ENCODE assay signal across 1 cellular context in the genomic region with DNA sequence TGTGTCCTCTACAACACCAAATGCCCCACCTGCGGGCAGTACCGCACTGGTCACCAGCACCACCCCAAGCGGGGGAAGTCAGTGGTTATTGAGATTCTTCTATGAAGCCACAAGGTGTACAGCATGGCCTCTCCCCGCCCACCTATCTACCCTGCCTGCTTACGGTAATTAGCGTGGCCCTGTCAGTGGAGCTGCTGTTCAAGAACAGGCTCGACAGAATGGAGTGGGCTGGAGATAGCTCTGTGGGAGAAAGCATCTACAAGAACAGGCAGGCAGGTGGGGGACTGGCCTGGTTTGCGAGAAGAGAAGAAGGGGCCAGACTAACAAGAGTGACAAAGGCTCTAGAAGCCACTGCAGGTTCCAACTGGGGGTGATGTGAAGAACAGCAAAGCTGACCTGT.
TF ChIP-seq lines count a peak whose summit lies in the region.

No MANE protein-coding gene starts in this region.

TF ChIP-seq in WTC11, 78 proteins besides CTCF, POLR2A, EP300 and RAD21:
- TF ChIP-seq OVOL2 (CRISPR knock-in tag; IDR thresholded peaks at IDR 0.05; ENCODE audit: borderline replicate concordance) (no peak), FOXJ3 (CRISPR knock-in tag; IDR thresholded peaks at IDR 0.05; ENCODE audit: borderline replicate concordance) (no peak), ZNF121 (CRISPR knock-in tag; IDR thresholded peaks at IDR 0.05) (no peak), SMAD3 (CRISPR knock-in tag; IDR thresholded peaks at IDR 0.05; ENCODE audit: borderline replicate concordance) (no peak)
- TF ChIP-seq, protein P1, sequence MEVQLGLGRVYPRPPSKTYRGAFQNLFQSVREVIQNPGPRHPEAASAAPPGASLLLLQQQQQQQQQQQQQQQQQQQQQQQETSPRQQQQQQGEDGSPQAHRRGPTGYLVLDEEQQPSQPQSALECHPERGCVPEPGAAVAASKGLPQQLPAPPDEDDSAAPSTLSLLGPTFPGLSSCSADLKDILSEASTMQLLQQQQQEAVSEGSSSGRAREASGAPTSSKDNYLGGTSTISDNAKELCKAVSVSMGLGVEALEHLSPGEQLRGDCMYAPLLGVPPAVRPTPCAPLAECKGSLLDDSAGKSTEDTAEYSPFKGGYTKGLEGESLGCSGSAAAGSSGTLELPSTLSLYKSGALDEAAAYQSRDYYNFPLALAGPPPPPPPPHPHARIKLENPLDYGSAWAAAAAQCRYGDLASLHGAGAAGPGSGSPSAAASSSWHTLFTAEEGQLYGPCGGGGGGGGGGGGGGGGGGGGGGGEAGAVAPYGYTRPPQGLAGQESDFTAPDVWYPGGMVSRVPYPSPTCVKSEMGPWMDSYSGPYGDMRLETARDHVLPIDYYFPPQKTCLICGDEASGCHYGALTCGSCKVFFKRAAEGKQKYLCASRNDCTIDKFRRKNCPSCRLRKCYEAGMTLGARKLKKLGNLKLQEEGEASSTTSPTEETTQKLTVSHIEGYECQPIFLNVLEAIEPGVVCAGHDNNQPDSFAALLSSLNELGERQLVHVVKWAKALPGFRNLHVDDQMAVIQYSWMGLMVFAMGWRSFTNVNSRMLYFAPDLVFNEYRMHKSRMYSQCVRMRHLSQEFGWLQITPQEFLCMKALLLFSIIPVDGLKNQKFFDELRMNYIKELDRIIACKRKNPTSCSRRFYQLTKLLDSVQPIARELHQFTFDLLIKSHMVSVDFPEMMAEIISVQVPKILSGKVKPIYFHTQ (CRISPR knock-in tag; IDR thresholded peaks at IDR 0.05): no peak
- TF ChIP-seq, protein P2, sequence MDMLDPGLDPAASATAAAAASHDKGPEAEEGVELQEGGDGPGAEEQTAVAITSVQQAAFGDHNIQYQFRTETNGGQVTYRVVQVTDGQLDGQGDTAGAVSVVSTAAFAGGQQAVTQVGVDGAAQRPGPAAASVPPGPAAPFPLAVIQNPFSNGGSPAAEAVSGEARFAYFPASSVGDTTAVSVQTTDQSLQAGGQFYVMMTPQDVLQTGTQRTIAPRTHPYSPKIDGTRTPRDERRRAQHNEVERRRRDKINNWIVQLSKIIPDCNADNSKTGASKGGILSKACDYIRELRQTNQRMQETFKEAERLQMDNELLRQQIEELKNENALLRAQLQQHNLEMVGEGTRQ (CRISPR knock-in tag; IDR thresholded peaks at IDR 0.05): 0 out of 2 replicates have a peak, but pooled peaks have one; percentile 11
- TF ChIP-seq, protein P3, sequence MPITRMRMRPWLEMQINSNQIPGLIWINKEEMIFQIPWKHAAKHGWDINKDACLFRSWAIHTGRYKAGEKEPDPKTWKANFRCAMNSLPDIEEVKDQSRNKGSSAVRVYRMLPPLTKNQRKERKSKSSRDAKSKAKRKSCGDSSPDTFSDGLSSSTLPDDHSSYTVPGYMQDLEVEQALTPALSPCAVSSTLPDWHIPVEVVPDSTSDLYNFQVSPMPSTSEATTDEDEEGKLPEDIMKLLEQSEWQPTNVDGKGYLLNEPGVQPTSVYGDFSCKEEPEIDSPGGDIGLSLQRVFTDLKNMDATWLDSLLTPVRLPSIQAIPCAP (CRISPR knock-in tag; IDR thresholded peaks at IDR 0.05): no peak
